1 cellular context compared by ENCODE assay signal in the genomic region with DNA sequence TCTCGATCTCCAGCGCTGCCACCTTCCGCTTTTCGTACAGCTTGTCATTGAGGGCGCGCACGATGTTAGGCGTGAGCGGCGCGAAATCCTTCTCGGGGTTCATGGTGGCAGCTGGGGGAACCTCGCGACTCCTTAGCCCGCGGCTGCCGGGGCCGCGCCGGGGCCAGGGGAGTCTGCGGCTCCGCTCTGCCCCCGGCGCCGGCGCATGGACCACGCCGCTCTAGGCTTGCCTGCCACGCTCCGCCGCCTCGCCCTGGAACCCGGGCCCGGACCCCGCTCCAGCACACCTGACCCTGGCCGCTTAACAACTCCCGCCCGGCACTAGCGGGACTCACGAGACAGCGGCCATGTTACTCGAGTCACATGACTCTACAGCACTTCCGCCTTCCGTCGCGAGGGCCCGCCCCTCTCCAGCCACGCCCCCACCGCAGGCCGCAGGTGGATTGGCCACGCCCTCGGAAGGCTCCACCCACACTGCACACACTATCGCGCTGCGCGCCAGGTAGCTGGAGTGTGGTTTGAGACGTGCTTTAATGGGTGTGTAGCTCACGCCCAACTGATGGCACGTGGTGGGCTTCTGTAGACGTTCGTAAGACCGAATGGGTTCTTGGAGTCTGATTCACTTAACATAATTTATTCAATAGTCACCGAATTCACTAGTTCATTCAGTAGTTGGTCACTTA.
A peak's percentile ranks its signal among the peaks of the same experiment; 100 is the strongest.
TF ChIP-seq lines count a peak whose summit lies in the region.

A gene (minus strand): TSS at position 361 of the 683 bp plus-strand sequence. CDS start 258 bp downstream, at position 103.

TF ChIP-seq in A549, 52 proteins besides CTCF, POLR2A, EP300 and RAD21 (continued from another document):
- 0 out of 3 replicates have a peak, but pooled peaks have one; percentile 8 for TF ChIP-seq SMC3 (IDR thresholded peaks at IDR 0.05)
- TF ChIP-seq NPAS2 (CRISPR knock-in tag; IDR thresholded peaks at IDR 0.05; ENCODE audit: borderline replicate concordance), result no peak
- TF ChIP-seq FOXS1 (CRISPR knock-in tag; IDR thresholded peaks at IDR 0.05), result no peak
- TF ChIP-seq RARB (CRISPR knock-in tag; IDR thresholded peaks at IDR 0.05), result no peak
- peak; percentile 57; the same call in 1 of the 2 replicates for TF ChIP-seq MYC (IDR thresholded peaks at IDR 0.05; ENCODE audit: borderline replicate concordance, low read length)
- no peak for TF ChIP-seq CHD4 (IDR thresholded peaks at IDR 0.05; ENCODE audit: borderline replicate concordance)
- peak; percentile 52 for TF ChIP-seq CHD2 (IDR thresholded peaks at IDR 0.05; ENCODE audit: low read length, partially characterized antibody)
- TF ChIP-seq RFX5 (IDR thresholded peaks at IDR 0.05), result no peak
- TF ChIP-seq EHMT2 (IDR thresholded peaks at IDR 0.05; ENCODE audit: low read depth), result no peak
- TF ChIP-seq EHF (CRISPR knock-in tag; IDR thresholded peaks at IDR 0.05), result no peak; the same call in 1 of the 2 replicates
- no peak for TF ChIP-seq RNF2 (IDR thresholded peaks at IDR 0.05; ENCODE audit: borderline replicate concordance, low read depth)
- TF ChIP-seq, protein P1, sequence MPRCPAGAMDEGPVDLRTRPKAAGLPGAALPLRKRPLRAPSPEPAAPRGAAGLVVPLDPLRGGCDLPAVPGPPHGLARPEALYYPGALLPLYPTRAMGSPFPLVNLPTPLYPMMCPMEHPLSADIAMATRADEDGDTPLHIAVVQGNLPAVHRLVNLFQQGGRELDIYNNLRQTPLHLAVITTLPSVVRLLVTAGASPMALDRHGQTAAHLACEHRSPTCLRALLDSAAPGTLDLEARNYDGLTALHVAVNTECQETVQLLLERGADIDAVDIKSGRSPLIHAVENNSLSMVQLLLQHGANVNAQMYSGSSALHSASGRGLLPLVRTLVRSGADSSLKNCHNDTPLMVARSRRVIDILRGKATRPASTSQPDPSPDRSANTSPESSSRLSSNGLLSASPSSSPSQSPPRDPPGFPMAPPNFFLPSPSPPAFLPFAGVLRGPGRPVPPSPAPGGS (IDR thresholded peaks at IDR 0.05), result peak; percentile 66; the same call in 1 of the 3 replicates
